ENCODE assay signal across 26 cellular contexts in genomic region chr15:79161837-79162508, GRCh38.
DNase-seq lines count a peak whose midpoint lies in the region; ATAC-seq, FAIRE-seq and TF ChIP-seq lines count a peak whose summit lies in the region.
"Had no signal": no experiment of that assay in that cellular context is flagged by ENCODE, and none has a peak within 500 bp of the region (broad histone marks: within the 10 kb centered on the region; RNA-seq: fewer than 3 reads in every experiment).

No MANE protein-coding gene starts in this region.

- H3K4me2 ChIP-seq in HepG2 (ENCODE audit: low read depth, low read length) = no peak overlapping the region
- H3K4me2 ChIP-seq: BLaER1 treated with 17β-estradiol and CSF1 and Interleukin-3, amounts not matched to agents 10 nM and 100 nM; GM23338 had no signal

- no peaks in the 10 kb centered on the region for H3K36me3 Mint-ChIP-seq in osteocyte (ENCODE audit: unreplicated experiment)
- H3K36me3 Mint-ChIP-seq: CD14-positive monocyte; CD8-positive, alpha-beta memory T cell had no signal

- no peaks in the 10 kb centered on the region for H3K27me3 ChIP-seq in liver (ENCODE audit: control insufficient read depth in 4 of 4, insufficient read depth in 4 of 4, low read length in 3 of 4)
- peaks cover 0 to 5% of the 10 kb centered on the region in 2 experiments; a peak in 2 of 5 replicates for H3K27me3 ChIP-seq in HepG2 (ENCODE audit: control insufficient read depth in 1 of 2, insufficient read depth in 2 of 2, low read length in 2 of 2)
- H3K27me3 ChIP-seq in esophagus muscularis mucosa = peaks cover 0 to 5% (median 0%) of the 10 kb centered on the region in 4 donors
- H3K27me3 ChIP-seq: BE2C; BLaER1 treated with 17β-estradiol and CSF1 and Interleukin-3, amounts not matched to agents 10 nM and 100 nM had no signal

- peaks cover 7% of the 10 kb centered on the region for H3K4me1 Mint-ChIP-seq in osteocyte (ENCODE audit: unreplicated experiment)
- H3K4me1 Mint-ChIP-seq: CD14-positive monocyte; CD8-positive, alpha-beta memory T cell; GM23338 had no signal

- BruUV-seq in HepG2 (replicated peaks; lab: Mats Ljungman, UMichigan) = no TSS peak

- H3K9me3 Mint-ChIP-seq in osteocyte (ENCODE audit: unreplicated experiment) = no peaks in the 10 kb centered on the region
- H3K9me3 Mint-ChIP-seq: CD4-positive, alpha-beta T cell; GM23338; HFFc6 had no signal

- DNase-seq in HepG2 (ENCODE audit: low spot score) (no peak), esophagus muscularis mucosa (ENCODE audit: extremely low spot score) (peak; percentile 78), osteocyte (ENCODE audit: extremely low spot score, unreplicated experiment) (peak; percentile 57), SHP77 treated with DMSO at 0.1 percent for 48 hours (lab: John Stamatoyannopoulos, UW) (no peak), NCI-H226 (no peak)
- DNase-seq: ACHN; AML-193; BE2C; CD4-positive, alpha-beta T cell; CD8-positive, alpha-beta memory T cell; DMS 273 treated with DMSO at 0.1 percent for 48 hours; DMS79; EL; GDM1; HFFc6 had no signal

- H2AFZ ChIP-seq in HepG2 (ENCODE audit: low read length) = no peak overlapping the region
- H2AFZ ChIP-seq: GM23338 had no signal

- no peaks in the 10 kb centered on the region for H3K79me2 ChIP-seq in HepG2 (ENCODE audit: insufficient read depth, low read length)

- H3K36me3 ChIP-seq in liver (ENCODE audit: control insufficient read depth in 4 of 4, insufficient read depth in 3 of 4, low read depth in 1 of 4, low read length in 3 of 4) = no peaks in the 10 kb centered on the region
- H3K36me3 ChIP-seq in HepG2 (replicated peaks in 1 of 2; ENCODE audit: control insufficient read depth in 1 of 2, insufficient read depth in 2 of 2, low read length in 2 of 2) = no peaks in the 10 kb centered on the region
- H3K36me3 ChIP-seq in esophagus muscularis mucosa = no peaks in the 10 kb centered on the region
- H3K36me3 ChIP-seq: BE2C; BLaER1 treated with 17β-estradiol and CSF1 and Interleukin-3, amounts not matched to agents 10 nM and 100 nM; HAP-1 had no signal

- H3K27ac ChIP-seq in liver (ENCODE audit: low read depth in 1 of 2, low read length in 2 of 2) = no peak overlapping the region
- no peak overlapping the region for H3K27ac ChIP-seq in HepG2 (ENCODE audit: extremely low read length, insufficient read depth, low read length)
- no peak overlapping the region for H3K27ac ChIP-seq in esophagus muscularis mucosa (replicated peaks in 1 of 4)
- H3K27ac ChIP-seq: 22Rv1; BLaER1 treated with 17β-estradiol and CSF1 and Interleukin-3, amounts not matched to agents 10 nM and 100 nM had no signal

- H3K27me3 Mint-ChIP-seq in osteocyte (ENCODE audit: unreplicated experiment) = peaks cover 6% of the 10 kb centered on the region

- H3K9ac ChIP-seq in liver (ENCODE audit: low read depth in 1 of 2, low read length in 2 of 2) (no peak overlapping the region), HepG2 (ENCODE audit: insufficient read depth, low read depth, low read length) (no peak overlapping the region)
- H3K9ac ChIP-seq: BLaER1 treated with 17β-estradiol and CSF1 and Interleukin-3, amounts not matched to agents 10 nM and 100 nM had no signal

- no peak overlapping the region for H3K27ac Mint-ChIP-seq in osteocyte (ENCODE audit: unreplicated experiment)
- H3K27ac Mint-ChIP-seq: CD14-positive monocyte; CD4-positive, alpha-beta T cell; GM23338; HFFc6 had no signal

- TF ChIP-seq POLR2A in HepG2 (IDR thresholded peaks at IDR 0.05; ENCODE audit: insufficient read depth in 1 of 2, low read depth in 2 of 2, low read length in 2 of 2) (no peak), esophagus muscularis mucosa (IDR thresholded peaks at IDR 0.05; ENCODE audit: low read depth) (no peak)

- in situ Hi-C loops in HepG2 (cut with HindIII; ENCODE audit: extremely low pct_ligation_motif_present, low pct_unique_long_range_greater_than_20kb) = no loop called here

- CTCF ChIA-PET in HepG2 (lab: Yijun Ruan, JAX; ENCODE audit: low intra/inter-chr PET ratio, low total read pairs) = no interaction called here

- no peak for TF ChIP-seq RAD21 in liver (IDR thresholded peaks at IDR 0.05)
- no peak for TF ChIP-seq RAD21 in HepG2 (CRISPR knock-in tag; IDR thresholded peaks at IDR 0.05)

- FAIRE-seq in HepG2 (lab: Jason Lieb, UNC) = no peak
- FAIRE-seq: A204.1, D721Med, GM12891, GM18507, H54 had no signal

- no peak for ATAC-seq in HepG2
- ATAC-seq: GM23338 had no signal

- H3K4me1 ChIP-seq in liver (ENCODE audit: control insufficient read depth in 4 of 4, insufficient read depth in 4 of 4, low read length in 3 of 4) (peaks cover 4 to 19% (median 8%) of the 10 kb centered on the region in 4 donors), HepG2 (ENCODE audit: insufficient read depth, low read length) (no peaks in the 10 kb centered on the region), esophagus muscularis mucosa (no peaks in the 10 kb centered on the region)
- H3K4me1 ChIP-seq: BE2C, HAP-1 had no signal

- H3K4me3 Mint-ChIP-seq in osteocyte (ENCODE audit: unreplicated experiment) = no peak overlapping the region
- H3K4me3 Mint-ChIP-seq: CD14-positive monocyte; CD4-positive, alpha-beta T cell; CD8-positive, alpha-beta memory T cell; GM23338; HFFc6 had no signal

- POLR2A ChIA-PET in HepG2 (lab: Yijun Ruan, JAX) = no interaction called here

- H3K4me3 ChIP-seq in liver (ENCODE audit: low read depth in 1 of 3, low read length in 3 of 3) (no peak overlapping the region), HepG2 (replicated peaks in 1 of 3; ENCODE audit: insufficient read depth in 1 of 3, low read depth in 2 of 3, low read length in 3 of 3) (no peak overlapping the region), esophagus muscularis mucosa (no peak overlapping the region)
- H3K4me3 ChIP-seq: BLaER1 treated with 17β-estradiol and CSF1 and Interleukin-3, amounts not matched to agents 10 nM and 100 nM; GM23338; HAP-1 had no signal

- intact Hi-C loops in HepG2 (cut with micrococcal nuclease; ENCODE audit: unreplicated experiment) = no loop called here
- intact Hi-C loops in esophagus muscularis mucosa (cut with DNase I) = no loop called here

- no peak for TF ChIP-seq CTCF in liver (IDR thresholded peaks at IDR 0.05; ENCODE audit: low read depth, low read length, missing input control)
- no peak for TF ChIP-seq CTCF in HepG2 (CRISPR knock-in tag; IDR thresholded peaks at IDR 0.05)
- no peak for TF ChIP-seq CTCF in esophagus muscularis mucosa (IDR thresholded peaks at IDR 0.05)
- TF ChIP-seq CTCF in osteocyte (IDR thresholded peaks at IDR 0.05) = no peak

- 89% methylated on average over 1 of the region's 1 CpG for WGBS in liver
- WGBS in HepG2 (ENCODE audit: low lambda C conversion rate) = 10% methylated on average over 1 of the region's 1 CpG
- 20% methylated on average over 1 of the region's 1 CpG for WGBS in esophagus muscularis mucosa

- no peaks in the 10 kb centered on the region for H3K9me3 ChIP-seq in liver (ENCODE audit: control insufficient read depth in 4 of 4, low read length in 3 of 4)
- no peaks in the 10 kb centered on the region for H3K9me3 ChIP-seq in HepG2 (ENCODE audit: low read length)
- H3K9me3 ChIP-seq in esophagus muscularis mucosa = no peaks in the 10 kb centered on the region
- H3K9me3 ChIP-seq: BE2C, HAP-1 had no signal

- TF ChIP-seq EP300 in HepG2 (IDR thresholded peaks at IDR 0.05; ENCODE audit: low read depth in 2 of 2, low read length in 2 of 2) (no peak), HepG2 (CRISPR knock-in tag; IDR thresholded peaks at IDR 0.05; ENCODE audit: borderline replicate concordance) (no peak), esophagus muscularis mucosa (IDR thresholded peaks at IDR 0.05) (no peak)

- no peaks in the 10 kb centered on the region for H4K20me1 ChIP-seq in HepG2 (ENCODE audit: insufficient read depth, low read length)
- H4K20me1 ChIP-seq: BLaER1 treated with 17β-estradiol and CSF1 and Interleukin-3, amounts not matched to agents 10 nM and 100 nM had no signal

TF ChIP-seq in liver, 16 proteins besides CTCF, POLR2A, EP300 and RAD21 (continues in another document):
- TF ChIP-seq YY1 (IDR thresholded peaks at IDR 0.05) (peak; percentile 26), GABPA (IDR thresholded peaks at IDR 0.05 in 1 of 2, conservative IDR thresholded peaks at IDR 0.05 in 1 of 2) (no peak), FOXA2 (IDR thresholded peaks at IDR 0.05) (no peak), HNF4G (IDR thresholded peaks at IDR 0.05) (no peak), HNF4A (conservative IDR thresholded peaks at IDR 0.05) (peak; percentile 71 to 77), JUND (IDR thresholded peaks at IDR 0.05) (no peak), SP1 (IDR thresholded peaks at IDR 0.05) (peak; percentile 31)
- TF ChIP-seq, protein P1, sequence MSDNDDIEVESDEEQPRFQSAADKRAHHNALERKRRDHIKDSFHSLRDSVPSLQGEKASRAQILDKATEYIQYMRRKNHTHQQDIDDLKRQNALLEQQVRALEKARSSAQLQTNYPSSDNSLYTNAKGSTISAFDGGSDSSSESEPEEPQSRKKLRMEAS (IDR thresholded peaks at IDR 0.05) = no peak

TF ChIP-seq in HepG2, 621 proteins besides CTCF, POLR2A, EP300 and RAD21 (continues in another document):
- TF ChIP-seq ZNF678 (CRISPR knock-in tag; IDR thresholded peaks at IDR 0.05) = no peak
- TF ChIP-seq SSRP1 (CRISPR knock-in tag; IDR thresholded peaks at IDR 0.05) = no peak
- no peak for TF ChIP-seq ZNF205 (CRISPR knock-in tag; IDR thresholded peaks at IDR 0.05)
- TF ChIP-seq ETV6 (CRISPR knock-in tag; conservative IDR thresholded peaks at IDR 0.05) = no peak
- TF ChIP-seq ZNF589 (CRISPR knock-in tag; conservative IDR thresholded peaks at IDR 0.05) = no peak
- TF ChIP-seq, protein P2, sequence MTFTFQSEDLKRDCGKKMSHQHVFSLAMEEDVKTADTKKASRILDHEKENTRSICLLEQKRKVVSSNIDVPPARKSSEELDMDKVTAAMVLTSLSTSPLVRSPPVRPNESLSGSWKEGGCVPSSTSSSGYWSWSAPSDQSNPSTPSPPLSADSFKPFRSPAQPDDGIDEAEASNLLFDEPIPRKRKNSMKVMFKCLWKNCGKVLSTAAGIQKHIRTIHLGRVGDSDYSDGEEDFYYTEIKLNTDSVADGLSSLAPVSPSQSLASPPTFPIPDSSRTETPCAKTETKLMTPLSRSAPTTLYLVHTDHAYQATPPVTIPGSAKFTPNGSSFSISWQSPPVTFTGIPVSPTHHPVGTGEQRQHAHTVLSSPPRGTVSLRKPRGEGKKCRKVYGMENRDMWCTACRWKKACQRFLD (CRISPR knock-in tag; IDR thresholded peaks at IDR 0.05; ENCODE audit: borderline replicate concordance) = no peak
- TF ChIP-seq, protein P3, sequence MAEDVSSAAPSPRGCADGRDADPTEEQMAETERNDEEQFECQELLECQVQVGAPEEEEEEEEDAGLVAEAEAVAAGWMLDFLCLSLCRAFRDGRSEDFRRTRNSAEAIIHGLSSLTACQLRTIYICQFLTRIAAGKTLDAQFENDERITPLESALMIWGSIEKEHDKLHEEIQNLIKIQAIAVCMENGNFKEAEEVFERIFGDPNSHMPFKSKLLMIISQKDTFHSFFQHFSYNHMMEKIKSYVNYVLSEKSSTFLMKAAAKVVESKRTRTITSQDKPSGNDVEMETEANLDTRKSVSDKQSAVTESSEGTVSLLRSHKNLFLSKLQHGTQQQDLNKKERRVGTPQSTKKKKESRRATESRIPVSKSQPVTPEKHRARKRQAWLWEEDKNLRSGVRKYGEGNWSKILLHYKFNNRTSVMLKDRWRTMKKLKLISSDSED (CRISPR knock-in tag; IDR thresholded peaks at IDR 0.05) = no peak
- no peak for TF ChIP-seq KDM3A (CRISPR knock-in tag; IDR thresholded peaks at IDR 0.05; ENCODE audit: low read depth)
- no peak for TF ChIP-seq ZNF557 (CRISPR knock-in tag; IDR thresholded peaks at IDR 0.05)

Comparison
In these comparisons a context has a peak if more than half of its experiments do, and no peak if none do; other contexts are left out.
1. DNase-seq: peak in esophagus muscularis mucosa (single experiment) and osteocyte (single experiment); none in HepG2 (single experiment), SHP77 treated with DMSO at 0.1 percent for 48 hours (single experiment) and NCI-H226 (single experiment).